In the genomic region with DNA sequence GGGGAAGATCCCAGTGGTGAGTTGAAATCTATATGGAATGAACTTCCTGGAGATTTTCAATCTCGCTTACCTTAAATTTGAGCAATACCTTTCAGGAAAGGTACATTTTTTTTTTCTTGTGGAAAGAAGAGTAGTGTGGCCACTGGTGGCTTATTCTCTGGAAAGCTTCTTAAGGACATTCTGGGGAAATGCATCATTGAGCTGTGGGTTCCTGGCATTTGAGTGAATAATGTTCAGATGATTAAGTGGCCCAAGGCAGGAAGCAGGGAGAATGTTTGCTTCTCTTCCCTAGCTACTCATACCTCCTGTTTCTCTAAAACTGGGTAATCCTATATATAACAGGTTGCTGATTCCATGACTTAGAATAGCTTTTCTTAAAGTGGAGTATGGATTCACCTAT, we compare ENCODE assay signal across 15 cellular contexts. TPM values are rescaled to one million over a fixed set of nuclear protein-coding genes. Genes with fewer than 3 reads are reported as not detected.
A peak's percentile ranks its signal among the peaks of the same experiment; 100 is the strongest.
DNase-seq lines count a peak whose midpoint lies in the region; ATAC-seq and TF ChIP-seq lines count a peak whose summit lies in the region.
"Had no signal": no experiment of that assay in that cellular context is flagged by ENCODE, and none has a peak within 500 bp of the region (broad histone marks: within the 10 kb centered on the region; RNA-seq: fewer than 3 reads in every experiment).

No MANE protein-coding gene starts in this region.

- H3K4me1 ChIP-seq in SK-N-SH (ENCODE audit: control insufficient read depth in 1 of 2, insufficient read depth in 2 of 2, low read depth in 1 of 2, low read length in 1 of 2): no peaks in the 10 kb centered on the region
- H3K4me1 ChIP-seq: Peyer's patch had no signal

- no peak for ATAC-seq in SK-N-SH treated with all-trans-retinoic acid at 6 μM for 48 hours
- no peak for ATAC-seq in stimulated activated effector memory CD8-positive, alpha-beta T cell treated with anti-CD3 and anti-CD28 coated beads, Interleukin-12 subunit alpha, Interleukin-12 subunit beta, amount 100 ng/mL, for 72 hours
- no peak for ATAC-seq in HG02981 (IDR thresholded peaks at IDR 0.05; ENCODE audit: unreplicated experiment)
- ATAC-seq in stimulated activated naive CD8-positive, alpha-beta T cell treated with anti-CD3 and anti-CD28 coated beads, Interleukin-15, Interleukin-2, amounts not matched to agents 100 U/mL and 50 U/mL, for 24 hours: no peak
- ATAC-seq: activated CD8-positive, alpha-beta memory T cell treated with anti-CD3 and anti-CD28 coated beads, Interleukin-2, amount 10 ng/mL, durations not matched to agents 7 days and 5 days had no signal

- TF ChIP-seq RAD21 in SK-N-SH (IDR thresholded peaks at IDR 0.05; ENCODE audit: low read length): no peak

- H3K9ac ChIP-seq in SK-N-SH: no peak overlapping the region

- DNase-seq in SK-N-SH: no peak
- peak; percentile 0 for DNase-seq in T1000 (lab: John Stamatoyannopoulos, UW)
- DNase-seq in foreskin fibroblast: peak; percentile 64 to 82
- DNase-seq in stimulated activated effector memory CD8-positive, alpha-beta T cell treated with anti-CD3 and anti-CD28 coated beads, Interleukin-12 subunit alpha, Interleukin-12 subunit beta, amount 100 ng/mL, for 72 hours (ENCODE audit: low spot score in 2 of 2): no peak
- DNase-seq in MG63: no peak
- DNase-seq in stimulated activated naive CD8-positive, alpha-beta T cell treated with anti-CD3 and anti-CD28 coated beads, Interleukin-15, Interleukin-2, amounts not matched to agents 100 U/mL and 50 U/mL, for 24 hours: no peak
- DNase-seq: 8988T; activated CD8-positive, alpha-beta memory T cell treated with anti-CD3 and anti-CD28 coated beads, Interleukin-2, amount 10 ng/mL, durations not matched to agents 7 days and 5 days; activated naive CD8-positive, alpha-beta T cell treated with anti-CD3 and anti-CD28 coated beads, Interleukin-2, amount 10 ng/mL, durations not matched to agents 7 days and 5 days; NCI-H2171 treated with DMSO at 0.1 percent for 48 hours; Peyer's patch; sigmoid colon; tibial artery had no signal

- H3K4me1 Mint-ChIP-seq in stimulated activated effector memory CD8-positive, alpha-beta T cell treated with anti-CD3 and anti-CD28 coated beads, Interleukin-12 subunit alpha, Interleukin-12 subunit beta, amount 100 ng/mL, for 72 hours: peaks cover 25% of the 10 kb centered on the region

- 63% methylated on average over 1 of the region's 1 CpG for WGBS in SK-N-SH (ENCODE audit: low lambda C conversion rate)

- POLR2A ChIA-PET in SK-N-SH (lab: Yijun Ruan, JAX): no interaction called here

- no peaks in the 10 kb centered on the region for H3K27me3 ChIP-seq in SK-N-SH (ENCODE audit: insufficient read depth)
- no peaks in the 10 kb centered on the region for H3K27me3 ChIP-seq in MG63
- H3K27me3 ChIP-seq: Peyer's patch, sigmoid colon, tibial artery had no signal

- peaks cover 4% of the 10 kb centered on the region for H3F3A ChIP-seq in SK-N-SH (replicated peaks; ENCODE audit: insufficient read depth)

- no peak for TF ChIP-seq EP300 in SK-N-SH (IDR thresholded peaks at IDR 0.05; ENCODE audit: borderline replicate concordance in 1 of 2, low read depth in 1 of 2, low read length in 1 of 2)

- H3K27ac ChIP-seq in SK-N-SH (ENCODE audit: low read depth in 2 of 2, low read length in 1 of 2): no peak overlapping the region
- H3K27ac ChIP-seq: Peyer's patch, sigmoid colon, tibial artery had no signal

- H3K9me3 ChIP-seq in SK-N-SH (no peaks in the 10 kb centered on the region), MG63 (no peaks in the 10 kb centered on the region)
- H3K9me3 ChIP-seq: Peyer's patch, sigmoid colon, tibial artery had no signal

- no peak for TF ChIP-seq CTCF in SK-N-SH (IDR thresholded peaks at IDR 0.05)
- no peak for TF ChIP-seq CTCF in foreskin fibroblast (IDR thresholded peaks at IDR 0.05; ENCODE audit: low read depth, low read length)

- CTCF ChIA-PET in SK-N-SH (lab: Yijun Ruan, JAX): no interaction called here

- H3K9me3 Mint-ChIP-seq in stimulated activated effector memory CD8-positive, alpha-beta T cell treated with anti-CD3 and anti-CD28 coated beads, Interleukin-12 subunit alpha, Interleukin-12 subunit beta, amount 100 ng/mL, for 72 hours: no peaks in the 10 kb centered on the region
- H3K9me3 Mint-ChIP-seq: activated naive CD8-positive, alpha-beta T cell treated with anti-CD3 and anti-CD28 coated beads, Interleukin-2, amount 10 ng/mL, durations not matched to agents 7 days and 5 days had no signal

- H3K4me3 Mint-ChIP-seq in stimulated activated effector memory CD8-positive, alpha-beta T cell treated with anti-CD3 and anti-CD28 coated beads, Interleukin-12 subunit alpha, Interleukin-12 subunit beta, amount 100 ng/mL, for 72 hours: no peak overlapping the region
- H3K4me3 Mint-ChIP-seq: activated CD8-positive, alpha-beta memory T cell treated with anti-CD3 and anti-CD28 coated beads, Interleukin-2, amount 10 ng/mL, durations not matched to agents 7 days and 5 days; activated naive CD8-positive, alpha-beta T cell treated with anti-CD3 and anti-CD28 coated beads, Interleukin-2, amount 10 ng/mL, durations not matched to agents 7 days and 5 days had no signal

- peaks cover 51% of the 10 kb centered on the region for H4K20me1 ChIP-seq in SK-N-SH (ENCODE audit: insufficient read depth)

- H3K4me2 ChIP-seq in SK-N-SH: no peak overlapping the region

- peak overlapping the region; percentile 45 for H3K27ac Mint-ChIP-seq in stimulated activated effector memory CD8-positive, alpha-beta T cell treated with anti-CD3 and anti-CD28 coated beads, Interleukin-12 subunit alpha, Interleukin-12 subunit beta, amount 100 ng/mL, for 72 hours
- H3K27ac Mint-ChIP-seq: activated CD8-positive, alpha-beta memory T cell treated with anti-CD3 and anti-CD28 coated beads, Interleukin-2, amount 10 ng/mL, durations not matched to agents 7 days and 5 days; activated naive CD8-positive, alpha-beta T cell treated with anti-CD3 and anti-CD28 coated beads, Interleukin-2, amount 10 ng/mL, durations not matched to agents 7 days and 5 days had no signal

- no peak overlapping the region for H3K4me3 ChIP-seq in SK-N-SH (ENCODE audit: low read depth in 2 of 2, low read length in 1 of 2)
- H3K4me3 ChIP-seq in foreskin fibroblast (ENCODE audit: low read depth in 1 of 2, low read length in 2 of 2): no peak overlapping the region
- no peak overlapping the region for H3K4me3 ChIP-seq in MG63
- H3K4me3 ChIP-seq: Peyer's patch, sigmoid colon, tibial artery had no signal

- peaks cover 95% of the 10 kb centered on the region for H3K79me2 ChIP-seq in SK-N-SH (ENCODE audit: insufficient read depth)

- no peaks in the 10 kb centered on the region for H3K9me2 ChIP-seq in SK-N-SH

- no peak overlapping the region for H2AFZ ChIP-seq in SK-N-SH (ENCODE audit: low read depth)

- H3K36me3 Mint-ChIP-seq in stimulated activated effector memory CD8-positive, alpha-beta T cell treated with anti-CD3 and anti-CD28 coated beads, Interleukin-12 subunit alpha, Interleukin-12 subunit beta, amount 100 ng/mL, for 72 hours: peaks cover 23% of the 10 kb centered on the region

- H3K36me3 ChIP-seq in SK-N-SH (replicated peaks in 1 of 2; ENCODE audit: control insufficient read depth in 1 of 2, insufficient read depth in 2 of 2, low read length in 1 of 2) (no peaks in the 10 kb centered on the region), MG63 (peaks cover 2% of the 10 kb centered on the region)
- H3K36me3 ChIP-seq: Peyer's patch, sigmoid colon, tibial artery had no signal

TF ChIP-seq in SK-N-SH, 30 proteins besides CTCF, POLR2A, EP300 and RAD21:
- TF ChIP-seq USF1 (IDR thresholded peaks at IDR 0.05; ENCODE audit: borderline replicate concordance, low read depth): no peak
- TF ChIP-seq ELF1 (IDR thresholded peaks at IDR 0.05): no peak
- peak; percentile 9; the same call in 1 of the 2 replicates for TF ChIP-seq FOSL2 (IDR thresholded peaks at IDR 0.05; ENCODE audit: borderline replicate concordance, low read depth)
- TF ChIP-seq RXRA (IDR thresholded peaks at IDR 0.05; ENCODE audit: borderline replicate concordance, low read depth): no peak
- TF ChIP-seq TAF1 (IDR thresholded peaks at IDR 0.05; ENCODE audit: borderline replicate concordance, low read depth, low read length): no peak
- no peak for TF ChIP-seq FOXM1 (IDR thresholded peaks at IDR 0.05; ENCODE audit: low read depth)
- TF ChIP-seq SMC3 (IDR thresholded peaks at IDR 0.05; ENCODE audit: low read depth, low read length): no peak
TF ChIP-seq in SK-N-SH: peak in this region for 1.

TF ChIP-seq in SK-N-SH treated with all-trans-retinoic acid at 6 μM for 48 hours, 23 proteins besides CTCF, POLR2A, EP300 and RAD21 (continues in another document):
- no peak for TF ChIP-seq TCF4 (CRISPR knock-in tag; IDR thresholded peaks at IDR 0.05; ENCODE audit: borderline replicate concordance)
- TF ChIP-seq ZC3H10 (CRISPR knock-in tag; IDR thresholded peaks at IDR 0.05): no peak
- TF ChIP-seq BACH2 (CRISPR knock-in tag; IDR thresholded peaks at IDR 0.05; ENCODE audit: borderline replicate concordance): no peak
- TF ChIP-seq CREB5 (CRISPR knock-in tag; IDR thresholded peaks at IDR 0.05; ENCODE audit: low read depth): no peak
- TF ChIP-seq OSR1 (CRISPR knock-in tag; IDR thresholded peaks at IDR 0.05): no peak
- TF ChIP-seq ZNF565 (CRISPR knock-in tag; conservative IDR thresholded peaks at IDR 0.05; ENCODE audit: low read depth): no peak
- TF ChIP-seq SNAI2 (CRISPR knock-in tag; IDR thresholded peaks at IDR 0.05): no peak

RNA-seq across cellular contexts. Expression of gene STAG2, which starts 31.8 kb away (rescaled TPM):
- 11.3 and 11.6 TPM in 2 replicates for polyA plus RNA-seq in SK-N-SH (2012; rRNA removed)
- 20.3 and 21.0 TPM in 2 replicates for polyA plus RNA-seq in SK-N-SH (2012; cell fraction: cytosol; rRNA removed)
- 4.9 and 13.5 TPM in 2 replicates for polyA plus RNA-seq in SK-N-SH (2012; cell fraction: nucleus; rRNA removed)
- total RNA-seq in MG63 (2014; rRNA removed; shearing (Covaris generic); ENCODE audit: low replicate concordance): 45.5 and 64.9 TPM in 2 replicates

Comparison
In these comparisons a context has a peak if more than half of its experiments do, and no peak if none do; other contexts are left out.
1. DNase-seq: peak in T1000 (single experiment) and foreskin fibroblast (2 of 2); none in SK-N-SH (single experiment), stimulated activated effector memory CD8-positive, alpha-beta T cell treated with anti-CD3 and anti-CD28 coated beads, Interleukin-12 subunit alpha, Interleukin-12 subunit beta, amount 100 ng/mL, for 72 hours (0 of 2), MG63 (single experiment) and stimulated activated naive CD8-positive, alpha-beta T cell treated with anti-CD3 and anti-CD28 coated beads, Interleukin-15, Interleukin-2, amounts not matched to agents 100 U/mL and 50 U/mL, for 24 hours (single experiment).